Comparison of ENCODE assay signal across 9 cellular contexts in genomic region chr16:3637371-3637923, GRCh38. TPM values are rescaled to one million over a fixed set of nuclear protein-coding genes. Genes with fewer than 3 reads are reported as not detected.
DNase-seq lines count a peak whose midpoint lies in the region; ATAC-seq and TF ChIP-seq lines count a peak whose summit lies in the region.
"Had no signal": no experiment of that assay in that cellular context is flagged by ENCODE, and none has a peak within 500 bp of the region (broad histone marks: within the 10 kb centered on the region; RNA-seq: fewer than 3 reads in every experiment).

No MANE protein-coding gene starts in this region.

- intact Hi-C loops in left ventricle myocardium superior (cut with micrococcal nuclease): no loop called here

- no peak overlapping the region for H3K4me3 Mint-ChIP-seq in mesothelial cell of epicardium

- peaks cover 23% of the 10 kb centered on the region for H3K4me1 Mint-ChIP-seq in mesothelial cell of epicardium

- H3K27ac Mint-ChIP-seq in mesothelial cell of epicardium: peak overlapping the region; percentile 88

- no peak for TF ChIP-seq CTCF in mesothelial cell of epicardium (IDR thresholded peaks at IDR 0.05; ENCODE audit: unreplicated experiment)

- H3K9me3 Mint-ChIP-seq in mesothelial cell of epicardium: peaks cover 13% of the 10 kb centered on the region

- no peaks in the 10 kb centered on the region for H3K27me3 Mint-ChIP-seq in mesothelial cell of epicardium (ENCODE audit: low read depth)

- no peak for ATAC-seq in left ventricle myocardium superior

- DNase-seq in CMK (ENCODE audit: low read depth): peak; percentile 33
- DNase-seq in MV-4-11 (lab: John Stamatoyannopoulos, UW): peak; percentile 78
- DNase-seq in activated T-cell treated with anti-CD3 and anti-CD28 coated beads, Interleukin-2, amount 50 U/mL, for 48 hours: peak; percentile 51 to 53
- peak in 1 of 2 experiments; percentile 37 for DNase-seq in mesothelial cell of epicardium (ENCODE audit: low spot score in 2 of 2, unreplicated experiment in 2 of 2)
- no peak for DNase-seq in dedifferentiated amniotic fluid mesenchymal stem cell (ENCODE audit: extremely low spot score)
- no peak for DNase-seq in HK-2 (ENCODE audit: unreplicated experiment)
- DNase-seq in NCI-H1048 (lab: John Stamatoyannopoulos, UW): no peak
- DNase-seq in left ventricle myocardium superior: no peak
- DNase-seq: NCI-H187 treated with DMSO at 0.1 percent for 48 hours had no signal

- H3K36me3 Mint-ChIP-seq in mesothelial cell of epicardium: peaks cover 9% of the 10 kb centered on the region

RNA-seq across cellular contexts. Expression of gene DNASE1, which starts 17.0 kb away (rescaled TPM):
- total RNA-seq in mesothelial cell of epicardium (43.4 to 48.7 TPM (median 46.0 TPM) in 3 replicates), left ventricle myocardium superior (9.2 TPM)

RNA-seq across cellular contexts. Expression of gene SLX4, which starts 26.0 kb away (rescaled TPM):
- total RNA-seq in mesothelial cell of epicardium (11.0 to 12.0 TPM (median 11.1 TPM) in 3 replicates), left ventricle myocardium superior (3.2 TPM)

Comparison
In these comparisons a context has a peak if more than half of its experiments do, and no peak if none do; other contexts are left out.
1. DNase-seq: peak in CMK (single experiment), MV-4-11 (single experiment) and activated T-cell treated with anti-CD3 and anti-CD28 coated beads, Interleukin-2, amount 50 U/mL, for 48 hours (2 of 2); none in dedifferentiated amniotic fluid mesenchymal stem cell (single experiment), HK-2 (single experiment), NCI-H1048 (single experiment) and left ventricle myocardium superior (single experiment).